In the genomic region with DNA sequence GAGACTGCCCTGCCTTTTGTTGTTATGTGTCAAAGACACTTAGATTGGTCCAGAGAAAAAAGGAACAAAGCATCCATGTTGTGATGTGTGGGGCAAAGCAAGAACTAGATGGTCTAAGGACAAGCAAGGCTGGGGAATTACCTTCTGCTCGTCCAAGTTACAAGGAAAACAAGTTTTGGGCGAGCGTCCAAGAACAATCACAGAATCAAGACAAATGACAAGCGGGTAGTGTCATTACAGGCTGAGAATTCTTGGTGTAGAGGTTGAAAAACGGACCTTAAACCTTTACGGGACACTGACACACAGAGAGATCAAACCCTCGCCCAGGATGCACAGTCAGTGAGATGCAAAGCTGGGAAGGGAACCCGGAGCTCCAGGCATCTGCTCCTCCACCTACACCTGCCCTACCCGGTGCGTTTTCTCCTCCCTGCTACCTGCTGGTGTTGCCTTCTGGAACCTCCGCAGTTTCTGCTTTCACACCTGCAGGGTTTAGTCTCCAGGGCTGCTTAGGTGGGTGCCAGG, we compare ENCODE assay signal across 8 cellular contexts. TPM values are rescaled to one million over a fixed set of nuclear protein-coding genes. Genes with fewer than 3 reads are reported as not detected.
A peak's percentile ranks its signal among the peaks of the same experiment; 100 is the strongest.
DNase-seq lines count a peak whose midpoint lies in the region; TF ChIP-seq lines count a peak whose summit lies in the region.

No MANE protein-coding gene starts in this region.

- H3K9me3 ChIP-seq in iPS DF 6.9 (ENCODE audit: control insufficient read depth, insufficient read depth, low read length) = peaks cover 2% of the 10 kb centered on the region; the same call in 1 of the 2 replicates
- peaks cover 0 to 23% (median 13%) of the 10 kb centered on the region in 8 donors for H3K9me3 ChIP-seq in spleen

- H3K4me3 ChIP-seq in HFF-Myc (replicated peaks; ENCODE audit: low read depth, low read length) (peak overlapping the region; percentile 85), WI38 (ENCODE audit: low read depth, low read length) (peak overlapping the region; percentile 80), iPS DF 6.9 (ENCODE audit: low read length) (peak overlapping the region; percentile 30; the same call in 1 of the 2 replicates), spleen (peak overlapping the region; percentile 77 to 100 (median 92))

- WGBS in iPS DF 6.9 (ENCODE audit: insufficient coverage, insufficient read length) = no CpG with 5 or more reads among the region's 11 CpGs
- WGBS in spleen, 5 donors = 9 to 15% (median 11%) methylated on average over 11 of the region's 11 CpGs

- H3K36me3 ChIP-seq in iPS DF 6.9 (ENCODE audit: control insufficient read depth, insufficient read depth, low read length) = no peaks in the 10 kb centered on the region
- H3K36me3 ChIP-seq in spleen = peaks cover 0 to 24% (median 14%) of the 10 kb centered on the region in 6 donors

- intact Hi-C loops in spleen (cut with DNase I; ENCODE audit: low total_unique reads) = no loop called here

- H3K4me1 ChIP-seq in iPS DF 6.9 (ENCODE audit: control insufficient read depth, insufficient read depth, low read length) = no peaks in the 10 kb centered on the region
- peaks cover 4 to 20% (median 14%) of the 10 kb centered on the region in 6 donors for H3K4me1 ChIP-seq in spleen

- no peak overlapping the region for H3K27ac ChIP-seq in iPS DF 6.9 (ENCODE audit: low read length)
- H3K27ac ChIP-seq in spleen = peak overlapping the region in 2 of 8 donors; percentile 81 to 85

- H3K27me3 ChIP-seq in iPS DF 6.9 (ENCODE audit: control insufficient read depth, insufficient read depth, low read length) (peaks cover 3% of the 10 kb centered on the region; the same call in 1 of the 2 replicates), spleen (replicated peaks in 1 of 7) (peaks cover 0 to 34% (median 0%) of the 10 kb centered on the region in 7 donors)

- TF ChIP-seq POLR2A in spleen (IDR thresholded peaks at IDR 0.05) = no peak

- TF ChIP-seq CTCF in HFF-Myc (IDR thresholded peaks at IDR 0.05; ENCODE audit: low read depth, low read length, missing control alignments) (no peak), WI38 (IDR thresholded peaks at IDR 0.05; ENCODE audit: low read depth, low read length) (no peak), spleen (IDR thresholded peaks at IDR 0.05 in 8 of 11, conservative IDR thresholded peaks at IDR 0.05 in 3 of 11) (no peak)

- peak; percentile 60 for DNase-seq in COR-L47 (lab: John Stamatoyannopoulos, UW)
- DNase-seq in HFF-Myc (ENCODE audit: extremely low read depth, low read depth) = no peak
- DNase-seq in iPS DF 6.9 (ENCODE audit: low read depth, low spot score) = no peak
- no peak for DNase-seq in spleen
- no peak for DNase-seq in Kasumi-1 (lab: John Stamatoyannopoulos, UW)
- DNase-seq in SK-N-DZ (ENCODE audit: low spot score) = no peak
- DNase-seq in foreskin melanocyte = no peak

RNA-seq across cellular contexts. Expression of gene ZNF324B, which starts 0.5 kb away (rescaled TPM):
- total RNA-seq in spleen = 10 to 100 TPM in 2 of 7 donors, 1 to 10 TPM in 5; 7.3 to 12.5 (median 8.3) TPM
- 1 to 10 TPM in 2 of 3 donors, under 1 TPM in 1; 0.98 to 3.3 (median 1.5) TPM for polyA plus RNA-seq in spleen
- 3.3 and 3.5 TPM in 2 replicates for polyA plus RNA-seq in SK-N-DZ (2014; cell fraction: cytosol; rRNA removed)
- 3.5 and 4.3 TPM in 2 replicates for polyA plus RNA-seq in SK-N-DZ (2014; cell fraction: nucleus; rRNA removed)

RNA-seq across cellular contexts. Expression of gene ZNF132, which starts 10.9 kb away (rescaled TPM):
- 10 to 100 TPM in 2 of 7 donors, 1 to 10 TPM in 5; 4.2 to 10.9 (median 6.6) TPM for total RNA-seq in spleen
- 1 to 10 TPM in 2 of 3 donors, under 1 TPM in 1; 0.96 to 1.1 (median 1.0) TPM for polyA plus RNA-seq in spleen
- polyA plus RNA-seq in SK-N-DZ (2014; cell fraction: cytosol; rRNA removed) = 1.4 and 2.2 TPM in 2 replicates
- polyA plus RNA-seq in SK-N-DZ (2014; cell fraction: nucleus; rRNA removed) = 1.2 and 1.3 TPM in 2 replicates

RNA-seq across cellular contexts. Expression of gene ZNF324, which starts 16.0 kb away (rescaled TPM):
- 10 to 100 TPM; 11.0 to 19.8 (median 14.2) TPM for total RNA-seq in spleen
- 1 to 10 TPM; 1.5 to 4.6 (median 2.1) TPM for polyA plus RNA-seq in spleen
- polyA plus RNA-seq in SK-N-DZ (2014; cell fraction: cytosol; rRNA removed) = 6.2 and 8.7 TPM in 2 replicates
- polyA plus RNA-seq in SK-N-DZ (2014; cell fraction: nucleus; rRNA removed) = 6.7 and 8.0 TPM in 2 replicates

RNA-seq across cellular contexts. Expression of gene ZNF446, which starts 25.3 kb away (rescaled TPM):
- total RNA-seq in spleen = 10 to 100 TPM in 6 of 7 donors, 1 to 10 TPM in 1; 9.8 to 18.8 (median 11.3) TPM
- polyA plus RNA-seq in spleen = 10 to 100 TPM in 2 of 3 donors, 1 to 10 TPM in 1; 7.1 to 13.2 (median 12.6) TPM
- 8.7 and 11.0 TPM in 2 replicates for polyA plus RNA-seq in SK-N-DZ (2014; cell fraction: cytosol; rRNA removed)
- polyA plus RNA-seq in SK-N-DZ (2014; cell fraction: nucleus; rRNA removed) = 15.4 and 21.0 TPM in 2 replicates

RNA-seq across cellular contexts. Expression of gene ZNF584, which starts 42.4 kb away (rescaled TPM):
- total RNA-seq in spleen = 10 to 100 TPM in 3 of 7 donors, 1 to 10 TPM in 4; 6.7 to 11.2 (median 9.4) TPM
- polyA plus RNA-seq in spleen = 1 to 10 TPM; 2.3 to 3.4 (median 2.5) TPM
- polyA plus RNA-seq in SK-N-DZ (2014; cell fraction: cytosol; rRNA removed) = 3.6 and 7.2 TPM in 2 replicates
- 1.8 and 9.7 TPM in 2 replicates for polyA plus RNA-seq in SK-N-DZ (2014; cell fraction: nucleus; rRNA removed)

Comparison
In these comparisons a context has a peak if more than half of its experiments do, and no peak if none do; other contexts are left out.
1. H3K4me3 ChIP-seq: peak in every context shown above with its lines; median percentile 92 in spleen; 85 in HFF-Myc; 80 in WI38; 30 in iPS DF 6.9.